In genomic region chr10:11757452-11757819, GRCh38 we compare ENCODE assay signal across 8 cellular contexts. TPM values are rescaled to one million over a fixed set of nuclear protein-coding genes. Genes with fewer than 3 reads are reported as not detected.
A peak's percentile ranks its signal among the peaks of the same experiment; 100 is the strongest.
DNase-seq lines count a peak whose midpoint lies in the region; ATAC-seq and TF ChIP-seq lines count a peak whose summit lies in the region.

No MANE protein-coding gene starts in this region.

- no peak overlapping the region for H3K4me3 Mint-ChIP-seq in neural crest cell

- peak overlapping the region; percentile 79 for H3K27ac Mint-ChIP-seq in neural crest cell (ENCODE audit: unreplicated experiment)

- no peaks in the 10 kb centered on the region for H3K9me3 Mint-ChIP-seq in neural crest cell

- ATAC-seq in GM18517 (IDR thresholded peaks at IDR 0.05; ENCODE audit: unreplicated experiment) (no peak), HG02973 (IDR thresholded peaks at IDR 0.05; ENCODE audit: unreplicated experiment) (no peak)

- H3K27me3 Mint-ChIP-seq in neural crest cell (ENCODE audit: low read depth): no peaks in the 10 kb centered on the region

- DNase-seq in EH (ENCODE audit: low read depth) (peak; percentile 78), NCI-H2081 treated with DMSO at 0.1 percent for 48 hours (lab: John Stamatoyannopoulos, UW) (peak; percentile 0), dermis microvascular lymphatic vessel endothelial cell (ENCODE audit: low read depth in 2 of 2) (peak; percentile 88 to 95), neural crest cell (ENCODE audit: low read depth, low spot score) (no peak), cerebellum (ENCODE audit: low spot score) (no peak)
- no peak for DNase-seq in effector CD4-positive, alpha-beta T cell

- H3K36me3 Mint-ChIP-seq in neural crest cell (ENCODE audit: low read depth): no peaks in the 10 kb centered on the region

- H3K4me1 Mint-ChIP-seq in neural crest cell: peaks cover 25% of the 10 kb centered on the region

- TF ChIP-seq CTCF in neural crest cell (conservative IDR thresholded peaks at IDR 0.05): no peak

RNA-seq across cellular contexts. Expression of gene ECHDC3, which starts 15.3 kb away (rescaled TPM):
- total RNA-seq in dermis microvascular lymphatic vessel endothelial cell (16.7 and 17.3 TPM in 2 replicates), neural crest cell (5.2 and 5.3 TPM in 2 replicates), cerebellum (1.3 TPM)

Comparison
In these comparisons a context has a peak if more than half of its experiments do, and no peak if none do; other contexts are left out.
1. DNase-seq: peak in EH (single experiment), NCI-H2081 treated with DMSO at 0.1 percent for 48 hours (single experiment) and dermis microvascular lymphatic vessel endothelial cell (2 of 2); none in neural crest cell (single experiment), effector CD4-positive, alpha-beta T cell (single experiment) and cerebellum (single experiment).